ENCODE assay signal across 1 cellular context in genomic region chr7:106285051-106285800, GRCh38.
TF ChIP-seq lines count a peak whose summit lies in the region.

No MANE protein-coding gene starts in this region.

TF ChIP-seq in GM23338, 12 proteins besides CTCF, POLR2A, EP300 and RAD21:
- TF ChIP-seq, protein P1, sequence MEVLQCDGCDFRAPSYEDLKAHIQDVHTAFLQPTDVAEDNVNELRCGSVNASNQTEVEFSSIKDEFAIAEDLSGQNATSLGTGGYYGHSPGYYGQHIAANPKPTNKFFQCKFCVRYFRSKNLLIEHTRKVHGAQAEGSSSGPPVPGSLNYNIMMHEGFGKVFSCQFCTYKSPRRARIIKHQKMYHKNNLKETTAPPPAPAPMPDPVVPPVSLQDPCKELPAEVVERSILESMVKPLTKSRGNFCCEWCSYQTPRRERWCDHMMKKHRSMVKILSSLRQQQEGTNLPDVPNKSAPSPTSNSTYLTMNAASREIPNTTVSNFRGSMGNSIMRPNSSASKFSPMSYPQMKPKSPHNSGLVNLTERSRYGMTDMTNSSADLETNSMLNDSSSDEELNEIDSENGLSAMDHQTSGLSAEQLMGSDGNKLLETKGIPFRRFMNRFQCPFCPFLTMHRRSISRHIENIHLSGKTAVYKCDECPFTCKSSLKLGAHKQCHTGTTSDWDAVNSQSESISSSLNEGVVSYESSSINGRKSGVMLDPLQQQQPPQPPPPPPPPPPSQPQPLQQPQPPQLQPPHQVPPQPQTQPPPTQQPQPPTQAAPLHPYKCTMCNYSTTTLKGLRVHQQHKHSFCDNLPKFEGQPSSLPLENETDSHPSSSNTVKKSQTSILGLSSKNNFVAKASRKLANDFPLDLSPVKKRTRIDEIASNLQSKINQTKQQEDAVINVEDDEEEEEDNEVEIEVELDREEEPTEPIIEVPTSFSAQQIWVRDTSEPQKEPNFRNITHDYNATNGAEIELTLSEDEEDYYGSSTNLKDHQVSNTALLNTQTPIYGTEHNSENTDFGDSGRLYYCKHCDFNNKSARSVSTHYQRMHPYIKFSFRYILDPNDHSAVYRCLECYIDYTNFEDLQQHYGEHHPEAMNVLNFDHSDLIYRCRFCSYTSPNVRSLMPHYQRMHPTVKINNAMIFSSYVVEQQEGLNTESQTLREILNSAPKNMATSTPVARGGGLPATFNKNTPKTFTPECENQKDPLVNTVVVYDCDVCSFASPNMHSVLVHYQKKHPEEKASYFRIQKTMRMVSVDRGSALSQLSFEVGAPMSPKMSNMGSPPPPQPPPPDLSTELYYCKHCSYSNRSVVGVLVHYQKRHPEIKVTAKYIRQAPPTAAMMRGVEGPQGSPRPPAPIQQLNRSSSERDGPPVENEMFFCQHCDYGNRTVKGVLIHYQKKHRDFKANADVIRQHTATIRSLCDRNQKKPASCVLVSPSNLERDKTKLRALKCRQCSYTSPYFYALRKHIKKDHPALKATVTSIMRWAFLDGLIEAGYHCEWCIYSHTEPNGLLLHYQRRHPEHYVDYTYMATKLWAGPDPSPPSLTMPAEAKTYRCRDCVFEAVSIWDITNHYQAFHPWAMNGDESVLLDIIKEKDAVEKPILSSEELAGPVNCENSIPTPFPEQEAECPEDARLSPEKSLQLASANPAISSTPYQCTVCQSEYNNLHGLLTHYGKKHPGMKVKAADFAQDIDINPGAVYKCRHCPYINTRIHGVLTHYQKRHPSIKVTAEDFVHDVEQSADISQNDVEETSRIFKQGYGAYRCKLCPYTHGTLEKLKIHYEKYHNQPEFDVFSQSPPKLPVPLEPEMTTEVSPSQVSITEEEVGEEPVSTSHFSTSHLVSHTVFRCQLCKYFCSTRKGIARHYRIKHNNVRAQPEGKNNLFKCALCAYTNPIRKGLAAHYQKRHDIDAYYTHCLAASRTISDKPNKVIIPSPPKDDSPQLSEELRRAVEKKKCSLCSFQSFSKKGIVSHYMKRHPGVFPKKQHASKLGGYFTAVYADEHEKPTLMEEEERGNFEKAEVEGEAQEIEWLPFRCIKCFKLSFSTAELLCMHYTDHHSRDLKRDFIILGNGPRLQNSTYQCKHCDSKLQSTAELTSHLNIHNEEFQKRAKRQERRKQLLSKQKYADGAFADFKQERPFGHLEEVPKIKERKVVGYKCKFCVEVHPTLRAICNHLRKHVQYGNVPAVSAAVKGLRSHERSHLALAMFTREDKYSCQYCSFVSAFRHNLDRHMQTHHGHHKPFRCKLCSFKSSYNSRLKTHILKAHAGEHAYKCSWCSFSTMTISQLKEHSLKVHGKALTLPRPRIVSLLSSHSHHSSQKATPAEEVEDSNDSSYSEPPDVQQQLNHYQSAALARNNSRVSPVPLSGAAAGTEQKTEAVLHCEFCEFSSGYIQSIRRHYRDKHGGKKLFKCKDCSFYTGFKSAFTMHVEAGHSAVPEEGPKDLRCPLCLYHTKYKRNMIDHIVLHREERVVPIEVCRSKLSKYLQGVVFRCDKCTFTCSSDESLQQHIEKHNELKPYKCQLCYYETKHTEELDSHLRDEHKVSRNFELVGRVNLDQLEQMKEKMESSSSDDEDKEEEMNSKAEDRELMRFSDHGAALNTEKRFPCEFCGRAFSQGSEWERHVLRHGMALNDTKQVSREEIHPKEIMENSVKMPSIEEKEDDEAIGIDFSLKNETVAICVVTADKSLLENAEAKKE (CRISPR knock-in tag; IDR thresholded peaks at IDR 0.05), result no peak
- peak; percentile 86 for TF ChIP-seq CREB1 (CRISPR knock-in tag; IDR thresholded peaks at IDR 0.05; ENCODE audit: low read depth)
- TF ChIP-seq EZH2 (IDR thresholded peaks at IDR 0.05; ENCODE audit: low read depth, unreplicated experiment), result no peak
- TF ChIP-seq POLR2AphosphoS5 (IDR thresholded peaks at IDR 0.05; ENCODE audit: low read depth), result peak; percentile 78
